ENCODE assay signal across 9 cellular contexts in the genomic region with DNA sequence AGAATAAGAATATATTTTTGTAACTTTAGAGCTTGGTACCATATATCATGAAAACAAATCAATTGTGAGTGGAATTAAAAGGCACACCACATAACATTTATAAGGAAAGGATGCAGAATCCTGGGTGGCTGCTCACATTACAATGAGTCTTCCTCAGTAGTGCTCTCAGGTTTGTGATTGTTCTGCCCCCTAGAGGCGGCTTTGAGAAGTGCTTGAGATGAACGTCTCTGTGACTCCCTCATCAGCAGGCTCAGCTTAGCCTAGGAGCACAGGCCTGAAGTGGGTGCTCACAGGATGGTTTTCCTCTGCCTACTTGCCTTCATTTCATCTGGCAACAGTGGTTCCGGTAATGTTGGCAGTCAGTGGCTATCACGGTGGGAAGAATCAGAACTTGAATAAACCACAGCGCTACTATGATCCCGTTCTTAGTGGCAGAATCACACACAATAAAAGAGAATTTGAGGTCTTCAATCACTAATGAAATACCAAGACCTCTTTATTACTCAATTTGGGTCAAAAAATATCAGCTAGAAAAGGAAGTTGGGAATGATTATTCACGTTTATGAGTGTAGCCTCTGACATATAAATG. TPM values are rescaled to one million over a fixed set of nuclear protein-coding genes. Genes with fewer than 3 reads are reported as not detected.
A peak's percentile ranks its signal among the peaks of the same experiment; 100 is the strongest.
DNase-seq lines count a peak whose midpoint lies in the region; ATAC-seq, FAIRE-seq and TF ChIP-seq lines count a peak whose summit lies in the region.
"Had no signal": no experiment of that assay in that cellular context is flagged by ENCODE, and none has a peak within 500 bp of the region (broad histone marks: within the 10 kb centered on the region; RNA-seq: fewer than 3 reads in every experiment).

No MANE protein-coding gene starts in this region.

- no peak overlapping the region for H3K4me2 ChIP-seq in astrocyte (ENCODE audit: low read length)
- H3K4me2 ChIP-seq in hepatocyte: no peak overlapping the region
- H3K4me2 ChIP-seq: BLaER1 treated with 17β-estradiol and CSF1 and Interleukin-3, amounts not matched to agents 10 nM and 100 nM had no signal

- CTCF ChIA-PET in T-cell (lab: Charles Lee): interaction anchor here (0.6 to 2.4 kb wide), 3 partner anchors 86 to 166 kb away, joined by 6 to 15 read pairs (median 11); no protein-coding TSS in a partner anchor

- H3K9ac ChIP-seq in astrocyte (ENCODE audit: low read length): no peak overlapping the region
- H3K9ac ChIP-seq: BLaER1 treated with 17β-estradiol and CSF1 and Interleukin-3, amounts not matched to agents 10 nM and 100 nM had no signal

- H3K27me3 Mint-ChIP-seq in T-cell (peaks cover 22 to 38% of the 10 kb centered on the region in 2 donors), astrocyte (ENCODE audit: low read depth, unreplicated experiment) (peaks cover 16% of the 10 kb centered on the region)

- H3K27me3 ChIP-seq in astrocyte (ENCODE audit: insufficient read depth, low read length): peaks cover 2% of the 10 kb centered on the region
- no peaks in the 10 kb centered on the region for H3K27me3 ChIP-seq in hepatocyte
- H3K27me3 ChIP-seq in small intestine (ENCODE audit: control insufficient read depth in 2 of 2, insufficient read depth in 2 of 2, low read length in 2 of 2): no peaks in the 10 kb centered on the region

- ATAC-seq in HG02763 (IDR thresholded peaks at IDR 0.05; ENCODE audit: unreplicated experiment): peak; percentile 97
- ATAC-seq in T-cell (replicated peaks in 1 of 4): peak; percentile 65 to 84 (median 72)

- no peaks in the 10 kb centered on the region for H4K20me1 ChIP-seq in astrocyte (ENCODE audit: insufficient read depth, low read length)
- no peaks in the 10 kb centered on the region for H4K20me1 ChIP-seq in hepatocyte (ENCODE audit: insufficient read depth, poor library complexity, severe bottlenecking)
- H4K20me1 ChIP-seq: BLaER1 treated with 17β-estradiol and CSF1 and Interleukin-3, amounts not matched to agents 10 nM and 100 nM had no signal

- H3K4me3 ChIP-seq in astrocyte (ENCODE audit: insufficient read depth, low read depth, low read length) (no peak overlapping the region), hepatocyte (no peak overlapping the region), small intestine (ENCODE audit: low read depth in 1 of 2, low read length in 2 of 2) (no peak overlapping the region)
- H3K4me3 ChIP-seq: BLaER1 treated with 17β-estradiol and CSF1 and Interleukin-3, amounts not matched to agents 10 nM and 100 nM had no signal

- H3K27ac ChIP-seq in astrocyte (ENCODE audit: low read depth, low read length) (no peak overlapping the region), hepatocyte (no peak overlapping the region), small intestine (ENCODE audit: low read depth in 1 of 2, low read length in 1 of 2) (no peak overlapping the region)
- H3K27ac ChIP-seq: BLaER1 treated with 17β-estradiol and CSF1 and Interleukin-3, amounts not matched to agents 10 nM and 100 nM had no signal

- DNase-seq in NCI-H2081 (lab: John Stamatoyannopoulos, UW): peak; percentile 67 to 70
- no peak for DNase-seq in NCI-H2081 treated with DMSO at 0.1 percent for 48 hours (lab: John Stamatoyannopoulos, UW)
- DNase-seq in NCI-H1105 treated with DMSO at 0.1 percent for 48 hours (lab: John Stamatoyannopoulos, UW): peak; percentile 55
- DNase-seq in T-cell: peak in 33 of 34 experiments; percentile 17 to 66 (median 53)
- DNase-seq in astrocyte (ENCODE audit: low read depth): peak; percentile 36
- DNase-seq in hepatocyte (ENCODE audit: low spot score): peak; percentile 86
- DNase-seq in small intestine: peak; percentile 90

- no peaks in the 10 kb centered on the region for H3K36me3 ChIP-seq in astrocyte (ENCODE audit: insufficient read depth, low read length)
- H3K36me3 ChIP-seq in hepatocyte (replicated peaks; ENCODE audit: insufficient read depth, low read depth): no peaks in the 10 kb centered on the region
- no peaks in the 10 kb centered on the region for H3K36me3 ChIP-seq in small intestine (ENCODE audit: control insufficient read depth in 2 of 2, insufficient read depth in 2 of 2, low read length in 2 of 2)
- H3K36me3 ChIP-seq: BLaER1 treated with 17β-estradiol and CSF1 and Interleukin-3, amounts not matched to agents 10 nM and 100 nM had no signal

- no peaks in the 10 kb centered on the region for H3K79me2 ChIP-seq in astrocyte (ENCODE audit: insufficient read depth, low read length)
- H3K79me2 ChIP-seq in hepatocyte: no peaks in the 10 kb centered on the region

- POLR2A ChIA-PET in T-cell (lab: Charles Lee): interaction anchor here in 1 of 2 donors (0.7 kb wide), 1 partner anchor 100 kb away, joined by 3 read pairs; no protein-coding TSS in a partner anchor

- no peak for FAIRE-seq in astrocyte (lab: Jason Lieb, UNC)
- FAIRE-seq in small intestine (lab: Jason Lieb, UNC): no peak

- no peaks in the 10 kb centered on the region for H3K9me3 ChIP-seq in astrocyte (ENCODE audit: insufficient read depth, low read depth, low read length)
- H3K9me3 ChIP-seq in hepatocyte (ENCODE audit: low read depth): no peaks in the 10 kb centered on the region
- no peaks in the 10 kb centered on the region for H3K9me3 ChIP-seq in small intestine (ENCODE audit: control insufficient read depth, low read depth)

- H3K4me3 Mint-ChIP-seq in T-cell: no peak overlapping the region
- H3K4me3 Mint-ChIP-seq in astrocyte (ENCODE audit: unreplicated experiment): no peak overlapping the region

- H3K9me3 Mint-ChIP-seq in T-cell (peaks cover 6 to 11% (median 10%) of the 10 kb centered on the region in 3 donors), astrocyte (ENCODE audit: unreplicated experiment) (no peaks in the 10 kb centered on the region)

- 43% methylated on average over 7 of the region's 7 CpGs for WGBS in hepatocyte (ENCODE audit: low lambda C conversion rate, missing lambda C conversion rate)
- WGBS in small intestine, 3 donors: 34 to 41% (median 36%) methylated on average over 7 of the region's 7 CpGs

- H3K4me1 ChIP-seq in astrocyte (ENCODE audit: insufficient read depth, low read length) (no peaks in the 10 kb centered on the region), hepatocyte (ENCODE audit: insufficient read depth) (peaks cover 13% of the 10 kb centered on the region), small intestine (ENCODE audit: control insufficient read depth in 2 of 2, insufficient read depth in 1 of 2, low read depth in 1 of 2, low read length in 1 of 2) (no peaks in the 10 kb centered on the region)

- H2AFZ ChIP-seq in astrocyte (ENCODE audit: low read depth, low read length) (no peak overlapping the region), hepatocyte (no peak overlapping the region)

- peak; percentile 95 for TF ChIP-seq CTCF in astrocyte (IDR thresholded peaks at IDR 0.05; ENCODE audit: insufficient read depth, low read depth, low read length)
- peak; percentile 76 for TF ChIP-seq CTCF in hepatocyte (IDR thresholded peaks at IDR 0.05; ENCODE audit: poor library complexity)

- H3K4me1 Mint-ChIP-seq in T-cell (peaks cover 4 to 7% (median 5%) of the 10 kb centered on the region in 3 donors), astrocyte (ENCODE audit: low read depth, unreplicated experiment) (peaks cover 3% of the 10 kb centered on the region)

- H3K9me2 ChIP-seq in hepatocyte (replicated peaks; ENCODE audit: insufficient read depth): no peaks in the 10 kb centered on the region

- H3K27ac Mint-ChIP-seq in T-cell (no peak overlapping the region), astrocyte (ENCODE audit: unreplicated experiment) (no peak overlapping the region)

- no peaks in the 10 kb centered on the region for H3K36me3 Mint-ChIP-seq in T-cell
- no peaks in the 10 kb centered on the region for H3K36me3 Mint-ChIP-seq in astrocyte (ENCODE audit: low read depth, unreplicated experiment)

RNA-seq across cellular contexts. Expression of a gene that starts 38.1 kb away (rescaled TPM):
- 1 to 10 TPM in 3 of 5 donors, under 1 TPM in 2; 0.25 to 1.5 (median 1.2) TPM for total RNA-seq in T-cell
- 17.0 and 17.7 TPM in 2 replicates for total RNA-seq in astrocyte
- 10.3 and 14.1 TPM in 2 replicates for total RNA-seq in hepatocyte
- 3.2 and 4.9 TPM in 2 replicates for polyA plus RNA-seq in hepatocyte
- 10 to 100 TPM in 1 of 3 donors, 1 to 10 TPM in 2; 4.7 to 10.3 (median 6.0) TPM for polyA plus RNA-seq in small intestine

RNA-seq across cellular contexts. Expression of a gene that starts 38.2 kb away (rescaled TPM):
- total RNA-seq in T-cell (not detected), astrocyte (not detected in 2 replicates), hepatocyte (not detected in 2 replicates)
- polyA plus RNA-seq in hepatocyte (not detected in 2 replicates), small intestine (not detected)
